Comparison of ENCODE assay signal across 1 cellular context in genomic region chr2:82993631-82994030, GRCh38.
TF ChIP-seq lines count a peak whose summit lies in the region.

No MANE protein-coding gene starts in this region.

TF ChIP-seq in HCT116, 20 proteins besides CTCF, POLR2A, EP300 and RAD21 (continued from another document):
- TF ChIP-seq, protein P1, sequence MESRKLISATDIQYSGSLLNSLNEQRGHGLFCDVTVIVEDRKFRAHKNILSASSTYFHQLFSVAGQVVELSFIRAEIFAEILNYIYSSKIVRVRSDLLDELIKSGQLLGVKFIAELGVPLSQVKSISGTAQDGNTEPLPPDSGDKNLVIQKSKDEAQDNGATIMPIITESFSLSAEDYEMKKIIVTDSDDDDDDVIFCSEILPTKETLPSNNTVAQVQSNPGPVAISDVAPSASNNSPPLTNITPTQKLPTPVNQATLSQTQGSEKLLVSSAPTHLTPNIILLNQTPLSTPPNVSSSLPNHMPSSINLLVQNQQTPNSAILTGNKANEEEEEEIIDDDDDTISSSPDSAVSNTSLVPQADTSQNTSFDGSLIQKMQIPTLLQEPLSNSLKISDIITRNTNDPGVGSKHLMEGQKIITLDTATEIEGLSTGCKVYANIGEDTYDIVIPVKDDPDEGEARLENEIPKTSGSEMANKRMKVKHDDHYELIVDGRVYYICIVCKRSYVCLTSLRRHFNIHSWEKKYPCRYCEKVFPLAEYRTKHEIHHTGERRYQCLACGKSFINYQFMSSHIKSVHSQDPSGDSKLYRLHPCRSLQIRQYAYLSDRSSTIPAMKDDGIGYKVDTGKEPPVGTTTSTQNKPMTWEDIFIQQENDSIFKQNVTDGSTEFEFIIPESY (IDR thresholded peaks at IDR 0.05; ENCODE audit: extremely low read depth, insufficient replicate concordance, low read length) = no peak
- TF ChIP-seq TCF7L2 (IDR thresholded peaks at IDR 0.05; ENCODE audit: borderline replicate concordance, extremely low read depth, insufficient read depth, insufficient read length) = no peak
- TF ChIP-seq, protein P2, sequence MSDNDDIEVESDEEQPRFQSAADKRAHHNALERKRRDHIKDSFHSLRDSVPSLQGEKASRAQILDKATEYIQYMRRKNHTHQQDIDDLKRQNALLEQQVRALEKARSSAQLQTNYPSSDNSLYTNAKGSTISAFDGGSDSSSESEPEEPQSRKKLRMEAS (IDR thresholded peaks at IDR 0.05) = 0 out of 2 replicates have a peak, but pooled peaks have one; percentile 32
- peak; percentile 29; the same call in 1 of the 2 replicates for TF ChIP-seq SP1 (IDR thresholded peaks at IDR 0.05; ENCODE audit: low read depth)
- TF ChIP-seq ELF1 (IDR thresholded peaks at IDR 0.05; ENCODE audit: borderline replicate concordance, low read depth) = no peak
- TF ChIP-seq FOSL1 (IDR thresholded peaks at IDR 0.05; ENCODE audit: low read depth) = peak; percentile 38; the same call in 1 of the 2 replicates
- no peak for TF ChIP-seq ZFX (IDR thresholded peaks at IDR 0.05)
